ENCODE assay signal across 14 cellular contexts in genomic region chr6:10463040-10463439, GRCh38. TPM values are rescaled to one million over a fixed set of nuclear protein-coding genes. Genes with fewer than 3 reads are reported as not detected.
DNase-seq lines count a peak whose midpoint lies in the region; ATAC-seq and TF ChIP-seq lines count a peak whose summit lies in the region.
"Had no signal": no experiment of that assay in that cellular context is flagged by ENCODE, and none has a peak within 500 bp of the region (broad histone marks: within the 10 kb centered on the region; RNA-seq: fewer than 3 reads in every experiment).

No MANE protein-coding gene starts in this region.

- peaks cover 3% of the 10 kb centered on the region; the same call in 1 of the 2 replicates for H3K27me3 ChIP-seq in OCI-LY3 (ENCODE audit: low read depth, low read length)
- H3K27me3 ChIP-seq: BLaER1 treated with 17β-estradiol and CSF1 and Interleukin-3, amounts not matched to agents 10 nM and 100 nM had no signal

- H3K4me2 ChIP-seq in OCI-LY3 (ENCODE audit: low read length), result peak overlapping the region; percentile 19
- H3K4me2 ChIP-seq: BLaER1 treated with 17β-estradiol and CSF1 and Interleukin-3, amounts not matched to agents 10 nM and 100 nM had no signal

- H3K27me3 Mint-ChIP-seq in WTC11 (ENCODE audit: low read depth), result peaks cover 4% of the 10 kb centered on the region; the same call in 1 of the 2 replicates

- H3K4me3 Mint-ChIP-seq in WTC11, result no peak overlapping the region
- H3K4me3 Mint-ChIP-seq: B cell; CD8-positive, alpha-beta T cell; H9 had no signal

- no peaks in the 10 kb centered on the region for H4K20me1 ChIP-seq in OCI-LY3 (ENCODE audit: insufficient read depth, low read length)
- H4K20me1 ChIP-seq: BLaER1 treated with 17β-estradiol and CSF1 and Interleukin-3, amounts not matched to agents 10 nM and 100 nM had no signal

- TF ChIP-seq CTCF in OCI-LY3 (IDR thresholded peaks at IDR 0.05; ENCODE audit: low read depth, low read length), result no peak
- no peak for TF ChIP-seq CTCF in WTC11 (IDR thresholded peaks at IDR 0.05)

- H3K79me2 ChIP-seq in OCI-LY3 (ENCODE audit: low read length), result no peaks in the 10 kb centered on the region

- H3K36me3 ChIP-seq in OCI-LY3 (replicated peaks; ENCODE audit: low read depth, low read length), result no peaks in the 10 kb centered on the region
- H3K36me3 ChIP-seq: BLaER1 treated with 17β-estradiol and CSF1 and Interleukin-3, amounts not matched to agents 10 nM and 100 nM had no signal

- H3K27ac ChIP-seq in OCI-LY3 (ENCODE audit: low read length) (no peak overlapping the region), epithelial cell of prostate (peak overlapping the region; percentile 61)
- H3K27ac ChIP-seq: BLaER1 treated with 17β-estradiol and CSF1 and Interleukin-3, amounts not matched to agents 10 nM and 100 nM had no signal

- H3K4me1 ChIP-seq in OCI-LY3 (ENCODE audit: low read length), result peaks cover 29% of the 10 kb centered on the region

- no peak for ATAC-seq in WTC11
- ATAC-seq in HG02571 (IDR thresholded peaks at IDR 0.05; ENCODE audit: unreplicated experiment), result no peak
- ATAC-seq: CD8-positive, alpha-beta T cell had no signal

- no peaks in the 10 kb centered on the region for H3K9me3 ChIP-seq in OCI-LY3 (ENCODE audit: insufficient read depth, low read length)

- H3K9ac ChIP-seq in OCI-LY3 (ENCODE audit: low read length), result no peak overlapping the region
- H3K9ac ChIP-seq: BLaER1 treated with 17β-estradiol and CSF1 and Interleukin-3, amounts not matched to agents 10 nM and 100 nM had no signal

- no peak overlapping the region for H3K27ac Mint-ChIP-seq in WTC11
- H3K27ac Mint-ChIP-seq: B cell; CD8-positive, alpha-beta T cell had no signal

- H3K36me3 Mint-ChIP-seq in WTC11, result no peaks in the 10 kb centered on the region
- H3K36me3 Mint-ChIP-seq: CD8-positive, alpha-beta T cell had no signal

- no peak for DNase-seq in WTC11 (ENCODE audit: low spot score)
- DNase-seq in epithelial cell of prostate (ENCODE audit: low read depth, low spot score), result no peak
- DNase-seq in NCI-H748 (lab: John Stamatoyannopoulos, UW; ENCODE audit: unreplicated experiment), result no peak
- DNase-seq in amygdala (lab: John Stamatoyannopoulos, UW), result no peak
- DNase-seq: Calu3; CD8-positive, alpha-beta T cell; DMS79 treated with DMSO at 0.1 percent for 48 hours; GF-D8; H9 had no signal

- no peak overlapping the region for H2AFZ ChIP-seq in OCI-LY3 (ENCODE audit: low read depth, low read length)

- H3K4me3 ChIP-seq in OCI-LY3 (ENCODE audit: low read length), result 0 out of 2 replicates have a peak overlapping the region, but pooled peaks have one; percentile 10
- H3K4me3 ChIP-seq: BLaER1 treated with 17β-estradiol and CSF1 and Interleukin-3, amounts not matched to agents 10 nM and 100 nM had no signal

- POLR2A ChIA-PET in WTC11 (lab: Charles Lee), result no interaction called here

- peaks cover 15% of the 10 kb centered on the region for H3K4me1 Mint-ChIP-seq in WTC11

- CTCF ChIA-PET in WTC11 (lab: Charles Lee), result interaction anchor here (1.5 kb wide), 1 partner anchor 42 kb away, joined by 4 read pairs; no protein-coding TSS in a partner anchor

- no peaks in the 10 kb centered on the region for H3K9me3 Mint-ChIP-seq in WTC11
- H3K9me3 Mint-ChIP-seq: CD8-positive, alpha-beta T cell; H9 had no signal

TF ChIP-seq in WTC11, 78 proteins besides CTCF, POLR2A, EP300 and RAD21:
- TF ChIP-seq NFE2L1 (CRISPR knock-in tag; IDR thresholded peaks at IDR 0.05), result no peak
- TF ChIP-seq ZNF121 (CRISPR knock-in tag; IDR thresholded peaks at IDR 0.05), result 0 out of 2 replicates have a peak, but pooled peaks have one; percentile 17
- TF ChIP-seq ELF4 (CRISPR knock-in tag; IDR thresholded peaks at IDR 0.05; ENCODE audit: low read depth), result no peak

RNA-seq across cellular contexts. Expression of gene TFAP2A, which starts 48.2 kb away (rescaled TPM):
- total RNA-seq in WTC11 (2021), result 0.27 to 0.42 TPM (median 0.30 TPM) in 3 replicates
- total RNA-seq: B cell, H1 had no signal

RNA-seq across cellular contexts. Expression of gene GCNT2, which starts 58.1 kb away (rescaled TPM):
- 51.2 to 66.7 TPM (median 62.7 TPM) in 3 replicates for total RNA-seq in WTC11 (2021)
